In the genomic region with DNA sequence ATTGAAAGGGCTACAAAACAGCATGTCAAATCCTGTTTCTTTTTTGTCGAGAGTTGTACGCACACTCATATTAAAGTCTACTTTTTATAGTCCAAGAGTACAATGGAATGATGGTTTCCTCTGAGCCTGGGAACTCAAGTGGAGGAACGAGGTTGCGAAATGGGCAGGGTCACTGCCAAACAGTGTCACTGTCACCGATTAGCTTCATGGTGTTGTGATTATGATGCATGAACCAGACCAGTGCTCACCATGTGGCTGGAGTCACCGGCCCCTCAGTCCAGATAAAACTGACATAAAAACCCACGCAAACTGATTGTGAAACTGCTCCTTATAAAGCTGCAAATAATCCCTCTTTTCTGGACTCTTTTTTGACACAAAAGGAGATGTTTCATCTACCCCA, we compare ENCODE assay signal across 1 cellular context.
A peak's percentile ranks its signal among the peaks of the same experiment; 100 is the strongest.
TF ChIP-seq lines count a peak whose summit lies in the region.

No MANE protein-coding gene starts in this region.

TF ChIP-seq in IMR-90, 13 proteins besides CTCF, POLR2A, EP300 and RAD21:
- TF ChIP-seq FOS (IDR thresholded peaks at IDR 0.05; ENCODE audit: low read depth, low read length) (0 out of 2 replicates have a peak, but pooled peaks have one; percentile 23), MAZ (IDR thresholded peaks at IDR 0.05; ENCODE audit: borderline replicate concordance, low read depth, low read length) (no peak), NFE2L2 (IDR thresholded peaks at IDR 0.05; ENCODE audit: low read depth, low read length) (no peak), SMC3 (IDR thresholded peaks at IDR 0.05; ENCODE audit: low read depth, low read length) (0 out of 2 replicates have a peak, but pooled peaks have one; percentile 1), RFX5 (IDR thresholded peaks at IDR 0.05; ENCODE audit: low read depth, low read length) (no peak), MXI1 (IDR thresholded peaks at IDR 0.05; ENCODE audit: borderline replicate concordance, low read depth, low read length) (0 out of 2 replicates have a peak, but pooled peaks have one; percentile 15), CEBPB (IDR thresholded peaks at IDR 0.05; ENCODE audit: low read depth, low read length) (peak; percentile 98)
